8 cellular contexts compared by ENCODE assay signal in genomic region chr9:77981332-77981731, GRCh38. TPM values are rescaled to one million over a fixed set of nuclear protein-coding genes. Genes with fewer than 3 reads are reported as not detected.
A peak's percentile ranks its signal among the peaks of the same experiment; 100 is the strongest.
DNase-seq lines count a peak whose midpoint lies in the region; ATAC-seq and TF ChIP-seq lines count a peak whose summit lies in the region.

No MANE protein-coding gene starts in this region.

- H3K27ac ChIP-seq in IMR-90 (ENCODE audit: insufficient read depth, low read length), result peak overlapping the region; percentile 13; the same call in 1 of the 2 replicates
- peak overlapping the region in 1 of 3 donors; percentile 7 for H3K27ac ChIP-seq in right lobe of liver
- H3K27ac ChIP-seq in uterus, result peak overlapping the region in 1 of 2 donors; percentile 31

- BruUV-seq in IMR-90 (replicated peaks; lab: Mats Ljungman, UMichigan), result no TSS peak

- H3K79me1 ChIP-seq in IMR-90 (ENCODE audit: low read depth in 1 of 2, low read length in 2 of 2), result peaks cover 26 to 58% of the 10 kb centered on the region in 2 experiments

- H2AK5ac ChIP-seq in IMR-90 (ENCODE audit: low read depth, low read length), result no peak overlapping the region

- H3K9me3 ChIP-seq in IMR-90 (ENCODE audit: control insufficient read depth, insufficient read depth, low read length) (no peaks in the 10 kb centered on the region), right lobe of liver (no peaks in the 10 kb centered on the region), uterus (no peaks in the 10 kb centered on the region)

- no peak overlapping the region for H3K4me3 ChIP-seq in IMR-90 (ENCODE audit: insufficient read depth, low read depth, low read length)
- H3K4me3 ChIP-seq in right lobe of liver, result no peak overlapping the region
- H3K4me3 ChIP-seq in uterus, result no peak overlapping the region

- H3K4me2 ChIP-seq in IMR-90 (ENCODE audit: low read depth, low read length), result peak overlapping the region; percentile 69

- peaks cover 5% of the 10 kb centered on the region; the same call in 1 of the 2 replicates for H3K9me1 ChIP-seq in IMR-90 (ENCODE audit: insufficient read depth, low read length)

- H2BK15ac ChIP-seq in IMR-90 (ENCODE audit: low read depth, low read length), result no peak overlapping the region

- intact Hi-C loops in IMR-90 (cut with micrococcal nuclease) (no loop called here), right lobe of liver (cut with DNase I) (loop anchor here in 1 of 2 donors (10.0 kb wide), 1 partner anchor 53 kb away; the partner anchor contains the start of gene GNAQ), uterus (cut with DNase I; ENCODE audit: low total_unique reads) (no loop called here)

- H3K36me3 ChIP-seq in IMR-90 (ENCODE audit: control insufficient read depth, insufficient read depth, low read length) (peaks cover 2% of the 10 kb centered on the region), right lobe of liver (no peaks in the 10 kb centered on the region), uterus (no peaks in the 10 kb centered on the region)

- H2AK9ac ChIP-seq in IMR-90 (replicated peaks; ENCODE audit: low read depth, low read length, poor library complexity), result no peak overlapping the region

- no peak overlapping the region for H3K9ac ChIP-seq in IMR-90 (ENCODE audit: low read depth, low read length)

- in situ Hi-C loops in Caki2 (cut with HindIII; ENCODE audit: low pct_unique_long_range_greater_than_20kb, low sequenced_read_pairs), result no loop called here
- in situ Hi-C loops in IMR-90 (cut with MboI; ENCODE audit: low sequenced_read_pairs), result no loop called here

- H2BK20ac ChIP-seq in IMR-90 (ENCODE audit: low read depth, low read length), result no peak overlapping the region

- POLR2A ChIA-PET in IMR-90 (lab: Charles Lee; ENCODE audit: unreplicated experiment), result no interaction called here

- 7% methylated on average over 2 of the region's 2 CpGs; no CpG with 5 or more reads in 1 of the 2 experiments for WGBS in IMR-90 (ENCODE audit: extremely low coverage in 2 of 2, insufficient read length in 1 of 2), 2 experiments
- 7% methylated on average over 2 of the region's 2 CpGs for WGBS in right lobe of liver (ENCODE audit: insufficient coverage, low coverage, low lambda C conversion rate, missing lambda C conversion rate)

- H4K91ac ChIP-seq in IMR-90 (ENCODE audit: insufficient read depth, low read depth, low read length), result no peak overlapping the region

- H3K4ac ChIP-seq in IMR-90 (ENCODE audit: low read depth, low read length), result no peak overlapping the region

- no peak for TF ChIP-seq POLR2A in IMR-90 (IDR thresholded peaks at IDR 0.05; ENCODE audit: low read depth, low read length)
- TF ChIP-seq POLR2A in right lobe of liver (IDR thresholded peaks at IDR 0.05), result no peak
- no peak for TF ChIP-seq POLR2A in uterus (IDR thresholded peaks at IDR 0.05)

- H3K27me3 ChIP-seq in IMR-90 (ENCODE audit: control insufficient read depth, insufficient read depth, low read length) (no peaks in the 10 kb centered on the region), right lobe of liver (no peaks in the 10 kb centered on the region), uterus (no peaks in the 10 kb centered on the region)

- DNase-seq in Caki2 (ENCODE audit: low read depth) (peak; percentile 63), IMR-90 (peak; percentile 61), amniotic stem cell (lab: John Stamatoyannopoulos, UW) (peak; percentile 29), right lobe of liver (no peak), COLO829 (ENCODE audit: low spot score) (no peak), RKO (ENCODE audit: low spot score) (no peak), uterus (no peak), occipital lobe (lab: John Stamatoyannopoulos, UW) (no peak)

- H3K4me1 ChIP-seq in IMR-90 (ENCODE audit: control insufficient read depth, insufficient read depth, low read length) (peaks cover 10% of the 10 kb centered on the region), right lobe of liver (peaks cover 0 to 32% (median 6%) of the 10 kb centered on the region in 4 donors), uterus (peaks cover 4 to 5% of the 10 kb centered on the region in 2 donors)

- H2BK5ac ChIP-seq in IMR-90 (ENCODE audit: low read depth, low read length, poor library complexity, severe bottlenecking), result no peak overlapping the region

- CTCF ChIA-PET in IMR-90 (lab: Yijun Ruan, JAX), result interaction anchor here (1.0 kb wide), 1 partner anchor 54 kb away, joined by 3 read pairs; no protein-coding TSS in a partner anchor

- H3K23ac ChIP-seq in IMR-90 (ENCODE audit: low read depth, low read length), result no peak overlapping the region

- H4K20me1 ChIP-seq in IMR-90 (ENCODE audit: insufficient read depth, low read length), result peaks cover 10% of the 10 kb centered on the region; the same call in 1 of the 2 replicates

- H3K18ac ChIP-seq in IMR-90 (ENCODE audit: low read depth, low read length), result no peak overlapping the region

- no peak overlapping the region for H3K56ac ChIP-seq in IMR-90 (ENCODE audit: extremely low read depth, insufficient read depth, low read length)

- 0 out of 2 replicates have a peak overlapping the region, but pooled peaks have one; percentile 4 for H3K14ac ChIP-seq in IMR-90 (replicated peaks; ENCODE audit: low read depth, low read length)

- no peak overlapping the region for H2AFZ ChIP-seq in IMR-90 (replicated peaks; ENCODE audit: low read length, poor library complexity)

- no peak overlapping the region for H4K8ac ChIP-seq in IMR-90 (ENCODE audit: low read depth in 2 of 2, low read length in 2 of 2)

- no peak overlapping the region for H2BK120ac ChIP-seq in IMR-90 (ENCODE audit: low read depth, low read length)

- ATAC-seq in IMR-90 (ENCODE audit: low read depth), result peak; percentile 85
- peak; percentile 37 to 67 (median 51) for ATAC-seq in right lobe of liver

- TF ChIP-seq RAD21 in IMR-90 (IDR thresholded peaks at IDR 0.05; ENCODE audit: low read length), result no peak

- no peak overlapping the region for H4K5ac ChIP-seq in IMR-90 (ENCODE audit: low read depth, low read length)

- dilution Hi-C loops in IMR-90 (cut with HindIII; ENCODE audit: low sequenced_read_pairs, unreplicated experiment), result no loop called here

- TF ChIP-seq CTCF in IMR-90 (conservative IDR thresholded peaks at IDR 0.05; ENCODE audit: low read depth, low read length) (no peak), right lobe of liver (IDR thresholded peaks at IDR 0.05) (no peak), uterus (IDR thresholded peaks at IDR 0.05) (no peak)

TF ChIP-seq in IMR-90, 13 proteins besides CTCF, POLR2A, EP300 and RAD21:
- TF ChIP-seq NFE2L2 (IDR thresholded peaks at IDR 0.05; ENCODE audit: low read depth, low read length), result no peak

RNA-seq across cellular contexts. Expression of gene GNAQ, which starts 50.3 kb away (rescaled TPM):
- total RNA-seq in Caki2 (2014; rRNA removed; shearing (Covaris generic); ENCODE audit: low replicate concordance), result 12.4 and 37.2 TPM in 2 replicates
- 50.7 and 63.6 TPM in 2 replicates for total RNA-seq in IMR-90 (2012; rRNA removed)
- 19.9 and 23.1 TPM in 2 replicates for polyA plus RNA-seq in IMR-90 (2012; rRNA removed)
- 2.8 and 3.8 TPM in 2 replicates for polyA plus RNA-seq in IMR-90 (2012; cell fraction: cytosol; rRNA removed)
- 3.3 and 29.5 TPM in 2 replicates for polyA plus RNA-seq in IMR-90 (2012; cell fraction: nucleus; rRNA removed; ENCODE audit: low replicate concordance)
- 10 to 100 TPM; 15.8 to 28.7 (median 21.6) TPM for total RNA-seq in right lobe of liver
- total RNA-seq in uterus, result 10 to 100 TPM; 35.4 to 95.7 (median 52.3) TPM
- total RNA-seq in occipital lobe, result 169 TPM

Comparison
In these comparisons a context has a peak if more than half of its experiments do, and no peak if none do; other contexts are left out.
1. DNase-seq: peak in Caki2 (single experiment), IMR-90 (single experiment) and amniotic stem cell (single experiment); none in right lobe of liver (0 of 3), COLO829 (single experiment), RKO (single experiment), uterus (0 of 2) and occipital lobe (single experiment).